ENCODE assay signal across 17 cellular contexts in the genomic region with DNA sequence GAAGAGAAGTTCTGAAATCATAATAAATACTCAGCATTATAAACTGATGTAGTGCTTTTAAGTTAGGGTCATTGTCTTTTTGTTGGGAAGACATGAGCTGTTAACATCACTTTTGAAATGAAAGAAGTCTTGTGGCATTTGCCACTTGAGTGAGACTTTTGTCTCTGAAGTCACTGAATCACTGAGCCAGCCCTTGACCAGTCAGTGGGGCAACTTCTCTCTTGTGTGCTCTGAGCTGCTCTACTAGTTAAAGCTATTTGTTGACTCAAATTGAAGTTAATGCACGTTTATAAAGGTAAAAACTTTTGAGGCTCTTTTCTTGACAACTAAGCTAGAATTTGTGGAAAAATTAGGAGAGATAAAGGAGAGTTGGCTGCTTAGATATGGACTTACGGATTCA. TPM values are rescaled to one million over a fixed set of nuclear protein-coding genes. Genes with fewer than 3 reads are reported as not detected.
DNase-seq lines count a peak whose midpoint lies in the region; ATAC-seq and TF ChIP-seq lines count a peak whose summit lies in the region.
"Had no signal": no experiment of that assay in that cellular context is flagged by ENCODE, and none has a peak within 500 bp of the region (broad histone marks: within the 10 kb centered on the region; RNA-seq: fewer than 3 reads in every experiment).

No MANE protein-coding gene starts in this region.

- peaks cover 2% of the 10 kb centered on the region for H3K79me1 ChIP-seq in mesendoderm (ENCODE audit: low read length)

- H3K27ac Mint-ChIP-seq in activated T-helper 17 cell treated with anti-CD3 and anti-CD28 coated beads, Interleukin-2, amount 50 U/mL, for 72 hours: peak overlapping the region; percentile 31
- H3K27ac Mint-ChIP-seq in type B pancreatic cell: no peak overlapping the region

- H3K23ac ChIP-seq in mesendoderm (ENCODE audit: low read length): no peak overlapping the region

- H3K36me3 ChIP-seq in ACC112 (ENCODE audit: insufficient read depth, low read length) (peaks cover 10% of the 10 kb centered on the region), GM23248 (ENCODE audit: low read depth) (peaks cover 16% of the 10 kb centered on the region), mesendoderm (ENCODE audit: control insufficient read depth, insufficient read depth, low read length) (no peaks in the 10 kb centered on the region)

- no peak overlapping the region for H3K18ac ChIP-seq in mesendoderm (ENCODE audit: low read length)

- in situ Hi-C loops in GM23248 (cut with MboI): no loop called here

- no peak for TF ChIP-seq CTCF in type B pancreatic cell (conservative IDR thresholded peaks at IDR 0.05)

- H3K4me3 ChIP-seq in ACC112 (ENCODE audit: low read depth, low read length) (no peak overlapping the region), GM23248 (no peak overlapping the region), mesendoderm (ENCODE audit: low read length) (no peak overlapping the region)
- H3K4me3 ChIP-seq: PC-9 had no signal

- peak overlapping the region; percentile 7 for H3K4me3 Mint-ChIP-seq in activated T-helper 17 cell treated with anti-CD3 and anti-CD28 coated beads, Interleukin-2, amount 50 U/mL, for 72 hours
- no peak overlapping the region for H3K4me3 Mint-ChIP-seq in type B pancreatic cell
- H3K4me3 Mint-ChIP-seq: CD4-positive, alpha-beta memory T cell had no signal

- H3K9me2 ChIP-seq in GM23248 (ENCODE audit: insufficient read depth): no peaks in the 10 kb centered on the region

- H3K79me2 ChIP-seq in ACC112 (ENCODE audit: control insufficient read depth, insufficient read depth, low read length, unreplicated experiment) (peaks cover 99% of the 10 kb centered on the region), GM23248 (ENCODE audit: insufficient read depth) (peaks cover 100% of the 10 kb centered on the region), mesendoderm (ENCODE audit: control insufficient read depth, insufficient read depth, low read length) (peaks cover 85% of the 10 kb centered on the region)

- no peak overlapping the region for H2AK5ac ChIP-seq in mesendoderm (ENCODE audit: low read length)

- H3K9ac ChIP-seq in GM23248 (no peak overlapping the region), mesendoderm (ENCODE audit: low read length) (no peak overlapping the region)

- H3K4ac ChIP-seq in mesendoderm (ENCODE audit: low read depth, low read length): no peak overlapping the region

- no peaks in the 10 kb centered on the region for H3K9me3 Mint-ChIP-seq in activated T-helper 17 cell treated with anti-CD3 and anti-CD28 coated beads, Interleukin-2, amount 50 U/mL, for 72 hours
- no peaks in the 10 kb centered on the region for H3K9me3 Mint-ChIP-seq in type B pancreatic cell

- H3K4me2 ChIP-seq in GM23248 (ENCODE audit: unreplicated experiment) (no peak overlapping the region), mesendoderm (ENCODE audit: low read length) (no peak overlapping the region)
- H3K4me2 ChIP-seq: PC-9 had no signal

- H3K27me3 ChIP-seq in ACC112 (ENCODE audit: insufficient read depth, low read length) (no peaks in the 10 kb centered on the region), GM23248 (replicated peaks; ENCODE audit: insufficient read depth) (no peaks in the 10 kb centered on the region), mesendoderm (ENCODE audit: insufficient read depth, low read length, poor library complexity) (no peaks in the 10 kb centered on the region)
- H3K27me3 ChIP-seq: BE2C had no signal

- peaks cover 94% of the 10 kb centered on the region for H3K36me3 Mint-ChIP-seq in activated T-helper 17 cell treated with anti-CD3 and anti-CD28 coated beads, Interleukin-2, amount 50 U/mL, for 72 hours (ENCODE audit: low read depth)
- H3K36me3 Mint-ChIP-seq in type B pancreatic cell: peaks cover 16% of the 10 kb centered on the region

- H3K56ac ChIP-seq in mesendoderm (ENCODE audit: low read length): no peak overlapping the region

- WGBS in GM23248 (ENCODE audit: low coverage in 1 of 2, low lambda C conversion rate in 2 of 2, missing lambda C conversion rate in 2 of 2), 2 experiments: 95% methylated on average over 2 of the region's 2 CpGs
- WGBS in mesendoderm (ENCODE audit: extremely low coverage, insufficient coverage, low lambda C conversion rate): no CpG with 5 or more reads among the region's 2 CpGs

- no peak overlapping the region for H2BK15ac ChIP-seq in mesendoderm (replicated peaks; ENCODE audit: low read depth)

- peaks cover 53% of the 10 kb centered on the region; the same call in 1 of the 2 replicates for H4K20me1 ChIP-seq in GM23248 (ENCODE audit: insufficient read depth)

- no peak overlapping the region for H4K8ac ChIP-seq in mesendoderm (ENCODE audit: low read depth, low read length)

- no peak overlapping the region for H2BK5ac ChIP-seq in mesendoderm (ENCODE audit: low read length)

- DNase-seq in GM23248: peak; percentile 8
- DNase-seq in mesendoderm: peak; percentile 55
- no peak for DNase-seq in globus pallidus (ENCODE audit: low spot score)
- DNase-seq in NCI-H1694 treated with DMSO at 0.1 percent for 48 hours (lab: John Stamatoyannopoulos, UW): no peak
- no peak for DNase-seq in type B pancreatic cell (ENCODE audit: extremely low spot score, unreplicated experiment)
- DNase-seq: BE2C; CD4-positive, alpha-beta memory T cell; DMS79; KBM-7; NCI-H1105; NCI-H187; NCI-H446; NCI-H774; PC-9 had no signal

- H3K4me1 Mint-ChIP-seq in activated T-helper 17 cell treated with anti-CD3 and anti-CD28 coated beads, Interleukin-2, amount 50 U/mL, for 72 hours: peaks cover 44% of the 10 kb centered on the region
- H3K4me1 Mint-ChIP-seq in type B pancreatic cell (ENCODE audit: unreplicated experiment): peaks cover 30% of the 10 kb centered on the region

- H3K9me3 ChIP-seq in GM23248 (ENCODE audit: low read depth): no peaks in the 10 kb centered on the region
- H3K9me3 ChIP-seq: BE2C had no signal

- H2BK120ac ChIP-seq in mesendoderm (ENCODE audit: low read depth, low read length): no peak overlapping the region

- H3K4me1 ChIP-seq in ACC112 (ENCODE audit: control insufficient read depth, insufficient read depth, low read length, unreplicated experiment): peaks cover 75% of the 10 kb centered on the region
- H3K4me1 ChIP-seq in GM23248 (ENCODE audit: insufficient read depth): peaks cover 57% of the 10 kb centered on the region
- peaks cover 8% of the 10 kb centered on the region for H3K4me1 ChIP-seq in mesendoderm (ENCODE audit: control insufficient read depth, low read depth, low read length)

- H3K27me3 Mint-ChIP-seq in activated T-helper 17 cell treated with anti-CD3 and anti-CD28 coated beads, Interleukin-2, amount 50 U/mL, for 72 hours: no peaks in the 10 kb centered on the region
- H3K27me3 Mint-ChIP-seq in type B pancreatic cell: no peaks in the 10 kb centered on the region
- H3K27me3 Mint-ChIP-seq: CD4-positive, alpha-beta memory T cell had no signal

- H3K27ac ChIP-seq in ACC112 (ENCODE audit: low read depth, low read length): peak overlapping the region; percentile 8; the same call in 1 of the 2 replicates
- no peak overlapping the region for H3K27ac ChIP-seq in GM23248
- H3K27ac ChIP-seq in mesendoderm (ENCODE audit: low read depth, low read length): no peak overlapping the region
- H3K27ac ChIP-seq: HL-60, PC-9 had no signal

- H2AFZ ChIP-seq in ACC112 (ENCODE audit: low read length, unreplicated experiment): no peak overlapping the region
- H2AFZ ChIP-seq in GM23248: no peak overlapping the region
- H2AFZ ChIP-seq: PC-9 had no signal

- peaks cover 47% of the 10 kb centered on the region for H3F3A ChIP-seq in GM23248 (ENCODE audit: insufficient read depth)

- no peak for ATAC-seq in activated T-helper 17 cell treated with anti-CD3 and anti-CD28 coated beads, Interleukin-2, amount 50 U/mL, for 72 hours (replicated peaks)

- no peak overlapping the region for H4K5ac ChIP-seq in mesendoderm (ENCODE audit: low read length)

RNA-seq across cellular contexts. Expression of a gene that starts 6.7 kb away (rescaled TPM):
- total RNA-seq in GM23248 (2014; rRNA removed; shearing (Covaris generic)): 68.9 and 71.8 TPM in 2 replicates
- 28.5 and 31.3 TPM in 2 replicates for polyA plus RNA-seq in GM23248 (2016; fragmentation: Nextera tagmentation; extraction: Ambion mirVana)
- total RNA-seq in activated T-helper 17 cell treated with anti-CD3 and anti-CD28 coated beads, Interleukin-2, amount 50 U/mL, for 72 hours: 100 to 1,000 TPM in 1 of 2 donors, 10 to 100 TPM in 1; 63.7 to 146 TPM
- 99.6 TPM for polyA plus RNA-seq in mesendoderm (2013, experiment 1 of 2)
- 98.8 TPM for polyA plus RNA-seq in mesendoderm (2013, experiment 2 of 2)
- 57.0 and 66.9 TPM in 2 replicates for total RNA-seq in type B pancreatic cell (ENCODE audit: low replicate concordance)

RNA-seq across cellular contexts. Expression of a gene that starts 31.1 kb away (rescaled TPM):
- total RNA-seq in GM23248 (2014; rRNA removed; shearing (Covaris generic)): 11.0 and 13.6 TPM in 2 replicates
- 21.1 and 21.8 TPM in 2 replicates for polyA plus RNA-seq in GM23248 (2016; fragmentation: Nextera tagmentation; extraction: Ambion mirVana)
- 10 to 100 TPM; 14.7 to 20.0 TPM for total RNA-seq in activated T-helper 17 cell treated with anti-CD3 and anti-CD28 coated beads, Interleukin-2, amount 50 U/mL, for 72 hours
- 22.6 TPM for polyA plus RNA-seq in mesendoderm (2013, experiment 1 of 2)
- polyA plus RNA-seq in mesendoderm (2013, experiment 2 of 2): 27.8 TPM
- total RNA-seq in type B pancreatic cell (ENCODE audit: low replicate concordance): 16.6 and 20.7 TPM in 2 replicates

Comparison
In these comparisons a context has a peak if more than half of its experiments do, and no peak if none do; other contexts are left out.
1. DNase-seq: peak in GM23248 (single experiment) and mesendoderm (single experiment); none in globus pallidus (single experiment), NCI-H1694 treated with DMSO at 0.1 percent for 48 hours (single experiment) and type B pancreatic cell (single experiment).